In the genomic region with DNA sequence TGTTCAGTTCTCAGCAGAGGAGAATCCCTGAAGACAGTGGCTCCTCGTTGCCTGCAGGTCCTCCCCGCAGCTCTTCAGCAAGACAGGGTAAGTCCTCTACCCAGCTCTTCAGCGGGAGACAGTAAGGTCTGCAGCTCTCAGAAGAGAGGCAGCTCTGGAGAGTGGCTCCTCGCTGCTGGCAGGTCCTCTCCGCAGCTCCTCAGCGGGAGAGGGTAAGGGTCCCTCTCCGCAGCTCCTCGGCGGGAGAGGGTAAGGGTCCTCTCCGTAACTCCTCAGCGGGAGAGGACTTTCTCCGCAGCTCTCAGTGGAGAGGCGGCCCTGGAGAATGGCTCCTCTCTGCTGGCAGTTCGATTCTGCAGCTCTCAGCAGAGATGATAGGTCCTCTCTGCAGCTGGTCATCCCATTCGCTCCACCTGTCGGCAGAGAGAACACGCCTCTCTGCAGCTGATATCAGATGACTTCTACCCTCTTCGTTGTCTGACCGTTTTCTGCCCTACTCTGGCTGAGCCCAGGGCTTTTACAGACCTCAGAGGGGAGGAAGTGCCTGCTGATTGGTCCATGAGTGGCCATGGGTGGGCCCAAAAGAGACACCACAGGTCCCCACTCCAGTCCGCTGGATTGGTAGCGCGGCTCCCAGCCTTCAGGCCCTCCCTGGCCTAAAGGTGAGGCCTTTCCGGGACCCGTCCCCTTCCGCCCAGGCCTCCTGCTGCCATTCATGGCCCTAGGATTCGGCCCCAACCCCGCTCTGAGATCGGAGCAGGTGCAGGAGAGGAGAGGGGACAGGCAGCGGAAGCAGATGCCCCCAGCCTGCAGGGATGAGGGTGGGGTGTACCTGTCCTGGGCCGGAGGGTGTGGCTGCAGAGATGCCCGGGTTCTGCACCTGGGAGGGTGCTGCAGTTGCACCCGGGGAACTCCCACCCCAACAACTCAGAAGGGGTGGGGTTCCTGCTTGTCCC, we compare ENCODE assay signal across 1 cellular context.
TF ChIP-seq lines count a peak whose summit lies in the region.

No MANE protein-coding gene starts in this region.

TF ChIP-seq in HepG2, 621 proteins besides CTCF, POLR2A, EP300 and RAD21 (continued from another document and continues in another):
- TF ChIP-seq MXD4 (CRISPR knock-in tag; IDR thresholded peaks at IDR 0.05) (no peak), SMAD9 (CRISPR knock-in tag; IDR thresholded peaks at IDR 0.05) (no peak), ZNF558 (CRISPR knock-in tag; IDR thresholded peaks at IDR 0.05; ENCODE audit: borderline replicate concordance) (peak; percentile 59; the same call in 1 of the 2 replicates), BCL6 (CRISPR knock-in tag; IDR thresholded peaks at IDR 0.05) (no peak; the same call in 1 of the 2 replicates), ZSCAN22 (CRISPR knock-in tag; IDR thresholded peaks at IDR 0.05) (no peak), SCMH1 (CRISPR knock-in tag; IDR thresholded peaks at IDR 0.05; ENCODE audit: borderline replicate concordance) (no peak), RFX1 (IDR thresholded peaks at IDR 0.05) (no peak), SNAPC2 (CRISPR knock-in tag; IDR thresholded peaks at IDR 0.05) (no peak), MTA3 (CRISPR knock-in tag; IDR thresholded peaks at IDR 0.05) (no peak), HCFC1 (IDR thresholded peaks at IDR 0.05; ENCODE audit: low read depth, low read length) (0 out of 2 replicates have a peak, but pooled peaks have one; percentile 5), ZNF44 (CRISPR knock-in tag; IDR thresholded peaks at IDR 0.05) (no peak), FOXO1 (CRISPR knock-in tag; IDR thresholded peaks at IDR 0.05) (no peak; the same call in 1 of the 2 replicates), CHCHD3 (CRISPR knock-in tag; IDR thresholded peaks at IDR 0.05) (no peak), SATB2 (CRISPR knock-in tag; IDR thresholded peaks at IDR 0.05) (no peak), ZBTB8A (CRISPR knock-in tag; IDR thresholded peaks at IDR 0.05; ENCODE audit: borderline replicate concordance, low read depth) (no peak), TBL1XR1 (IDR thresholded peaks at IDR 0.05; ENCODE audit: borderline replicate concordance, low read length, partially characterized antibody) (no peak), TAF1 (CRISPR knock-in tag; IDR thresholded peaks at IDR 0.05) (peak; percentile 92), ZNF30 (CRISPR knock-in tag; IDR thresholded peaks at IDR 0.05) (0 out of 2 replicates have a peak, but pooled peaks have one; percentile 40), IRX3 (CRISPR knock-in tag; IDR thresholded peaks at IDR 0.05; ENCODE audit: borderline replicate concordance, low read depth) (no peak), TEAD2 (CRISPR knock-in tag; IDR thresholded peaks at IDR 0.05) (no peak), DMAP1 (CRISPR knock-in tag; IDR thresholded peaks at IDR 0.05) (peak; percentile 33; the same call in 1 of the 2 replicates), ZNF354B (CRISPR knock-in tag; IDR thresholded peaks at IDR 0.05) (no peak), ZFAT (CRISPR knock-in tag; conservative IDR thresholded peaks at IDR 0.05) (no peak), GFI1 (CRISPR knock-in tag; IDR thresholded peaks at IDR 0.05; ENCODE audit: borderline replicate concordance) (no peak), HES4 (CRISPR knock-in tag; IDR thresholded peaks at IDR 0.05; ENCODE audit: borderline replicate concordance) (no peak; the same call in 1 of the 2 replicates), PCBP2 (optimal IDR thresholded peaks at IDR 0.05; ENCODE audit: low read depth, low read length, poor library complexity, severe bottlenecking) (no peak), ZBTB7B (CRISPR knock-in tag; IDR thresholded peaks at IDR 0.05) (no peak; the same call in 1 of the 2 replicates), ZNF761 (CRISPR knock-in tag; conservative IDR thresholded peaks at IDR 0.05) (0 out of 2 replicates have a peak, but pooled peaks have one; percentile 29), TMF1 (CRISPR knock-in tag; IDR thresholded peaks at IDR 0.05; ENCODE audit: low read depth) (no peak), ZFP90 (CRISPR knock-in tag; IDR thresholded peaks at IDR 0.05; ENCODE audit: borderline replicate concordance) (peak; percentile 60; the same call in 1 of the 2 replicates)
- TF ChIP-seq, protein P1, sequence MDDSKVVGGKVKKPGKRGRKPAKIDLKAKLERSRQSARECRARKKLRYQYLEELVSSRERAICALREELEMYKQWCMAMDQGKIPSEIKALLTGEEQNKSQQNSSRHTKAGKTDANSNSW (CRISPR knock-in tag; IDR thresholded peaks at IDR 0.05; ENCODE audit: borderline replicate concordance), result 0 out of 2 replicates have a peak, but pooled peaks have one; percentile 46
- TF ChIP-seq, protein P2, sequence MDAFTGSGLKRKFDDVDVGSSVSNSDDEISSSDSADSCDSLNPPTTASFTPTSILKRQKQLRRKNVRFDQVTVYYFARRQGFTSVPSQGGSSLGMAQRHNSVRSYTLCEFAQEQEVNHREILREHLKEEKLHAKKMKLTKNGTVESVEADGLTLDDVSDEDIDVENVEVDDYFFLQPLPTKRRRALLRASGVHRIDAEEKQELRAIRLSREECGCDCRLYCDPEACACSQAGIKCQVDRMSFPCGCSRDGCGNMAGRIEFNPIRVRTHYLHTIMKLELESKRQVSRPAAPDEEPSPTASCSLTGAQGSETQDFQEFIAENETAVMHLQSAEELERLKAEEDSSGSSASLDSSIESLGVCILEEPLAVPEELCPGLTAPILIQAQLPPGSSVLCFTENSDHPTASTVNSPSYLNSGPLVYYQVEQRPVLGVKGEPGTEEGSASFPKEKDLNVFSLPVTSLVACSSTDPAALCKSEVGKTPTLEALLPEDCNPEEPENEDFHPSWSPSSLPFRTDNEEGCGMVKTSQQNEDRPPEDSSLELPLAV (CRISPR knock-in tag; conservative IDR thresholded peaks at IDR 0.05; ENCODE audit: low read depth), result no peak
- TF ChIP-seq, protein P3, sequence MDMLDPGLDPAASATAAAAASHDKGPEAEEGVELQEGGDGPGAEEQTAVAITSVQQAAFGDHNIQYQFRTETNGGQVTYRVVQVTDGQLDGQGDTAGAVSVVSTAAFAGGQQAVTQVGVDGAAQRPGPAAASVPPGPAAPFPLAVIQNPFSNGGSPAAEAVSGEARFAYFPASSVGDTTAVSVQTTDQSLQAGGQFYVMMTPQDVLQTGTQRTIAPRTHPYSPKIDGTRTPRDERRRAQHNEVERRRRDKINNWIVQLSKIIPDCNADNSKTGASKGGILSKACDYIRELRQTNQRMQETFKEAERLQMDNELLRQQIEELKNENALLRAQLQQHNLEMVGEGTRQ (IDR thresholded peaks at IDR 0.05; ENCODE audit: low read depth, low read length), result no peak
- TF ChIP-seq, protein P3 (CRISPR knock-in tag; IDR thresholded peaks at IDR 0.05; ENCODE audit: borderline replicate concordance), result peak; percentile 9; the same call in 1 of the 2 replicates
- TF ChIP-seq, protein P4, sequence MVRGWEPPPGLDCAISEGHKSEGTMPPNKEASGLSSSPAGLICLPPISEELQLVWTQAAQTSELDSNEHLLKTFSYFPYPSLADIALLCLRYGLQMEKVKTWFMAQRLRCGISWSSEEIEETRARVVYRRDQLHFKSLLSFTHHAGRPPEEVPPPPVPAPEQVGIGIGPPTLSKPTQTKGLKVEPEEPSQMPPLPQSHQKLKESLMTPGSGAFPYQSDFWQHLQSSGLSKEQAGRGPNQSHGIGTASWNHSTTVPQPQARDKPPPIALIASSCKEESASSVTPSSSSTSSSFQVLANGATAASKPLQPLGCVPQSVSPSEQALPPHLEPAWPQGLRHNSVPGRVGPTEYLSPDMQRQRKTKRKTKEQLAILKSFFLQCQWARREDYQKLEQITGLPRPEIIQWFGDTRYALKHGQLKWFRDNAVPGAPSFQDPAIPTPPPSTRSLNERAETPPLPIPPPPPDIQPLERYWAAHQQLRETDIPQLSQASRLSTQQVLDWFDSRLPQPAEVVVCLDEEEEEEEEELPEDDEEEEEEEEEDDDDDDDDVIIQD (CRISPR knock-in tag; IDR thresholded peaks at IDR 0.05; ENCODE audit: low read depth), result peak; percentile 10; the same call in 1 of the 2 replicates
- TF ChIP-seq, protein P5, sequence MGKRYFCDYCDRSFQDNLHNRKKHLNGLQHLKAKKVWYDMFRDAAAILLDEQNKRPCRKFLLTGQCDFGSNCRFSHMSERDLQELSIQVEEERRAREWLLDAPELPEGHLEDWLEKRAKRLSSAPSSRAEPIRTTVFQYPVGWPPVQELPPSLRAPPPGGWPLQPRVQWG (CRISPR knock-in tag; IDR thresholded peaks at IDR 0.05; ENCODE audit: borderline replicate concordance, low read depth), result no peak
- TF ChIP-seq, protein P6, sequence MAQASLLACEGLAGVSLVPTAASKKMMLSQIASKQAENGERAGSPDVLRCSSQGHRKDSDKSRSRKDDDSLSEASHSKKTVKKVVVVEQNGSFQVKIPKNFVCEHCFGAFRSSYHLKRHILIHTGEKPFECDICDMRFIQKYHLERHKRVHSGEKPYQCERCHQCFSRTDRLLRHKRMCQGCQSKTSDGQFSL (CRISPR knock-in tag; IDR thresholded peaks at IDR 0.05), result no peak
- TF ChIP-seq, protein P7, sequence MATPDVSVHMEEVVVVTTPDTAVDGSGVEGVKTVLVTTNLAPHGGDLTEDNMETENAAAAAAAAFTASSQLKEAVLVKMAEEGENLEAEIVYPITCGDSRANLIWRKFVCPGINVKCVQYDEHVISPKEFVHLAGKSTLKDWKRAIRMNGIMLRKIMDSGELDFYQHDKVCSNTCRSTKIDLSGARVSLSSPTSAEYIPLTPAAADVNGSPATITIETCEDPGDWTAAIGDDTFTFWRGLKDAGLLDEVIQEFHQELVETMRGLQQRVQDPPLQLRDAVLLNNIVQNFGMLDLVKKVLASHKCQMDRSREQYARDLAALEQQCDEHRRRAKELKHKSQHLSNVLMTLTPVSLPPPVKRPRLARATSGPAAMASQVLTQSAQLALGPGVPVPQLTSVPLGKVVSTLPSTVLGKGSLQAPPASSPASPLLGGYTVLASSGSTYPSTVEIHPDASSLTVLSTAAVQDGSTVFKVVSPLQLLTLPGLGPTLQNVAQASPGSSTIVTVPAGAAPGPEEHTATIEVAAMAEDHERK (CRISPR knock-in tag; IDR thresholded peaks at IDR 0.05; ENCODE audit: low read depth), result no peak
- TF ChIP-seq, protein P8, sequence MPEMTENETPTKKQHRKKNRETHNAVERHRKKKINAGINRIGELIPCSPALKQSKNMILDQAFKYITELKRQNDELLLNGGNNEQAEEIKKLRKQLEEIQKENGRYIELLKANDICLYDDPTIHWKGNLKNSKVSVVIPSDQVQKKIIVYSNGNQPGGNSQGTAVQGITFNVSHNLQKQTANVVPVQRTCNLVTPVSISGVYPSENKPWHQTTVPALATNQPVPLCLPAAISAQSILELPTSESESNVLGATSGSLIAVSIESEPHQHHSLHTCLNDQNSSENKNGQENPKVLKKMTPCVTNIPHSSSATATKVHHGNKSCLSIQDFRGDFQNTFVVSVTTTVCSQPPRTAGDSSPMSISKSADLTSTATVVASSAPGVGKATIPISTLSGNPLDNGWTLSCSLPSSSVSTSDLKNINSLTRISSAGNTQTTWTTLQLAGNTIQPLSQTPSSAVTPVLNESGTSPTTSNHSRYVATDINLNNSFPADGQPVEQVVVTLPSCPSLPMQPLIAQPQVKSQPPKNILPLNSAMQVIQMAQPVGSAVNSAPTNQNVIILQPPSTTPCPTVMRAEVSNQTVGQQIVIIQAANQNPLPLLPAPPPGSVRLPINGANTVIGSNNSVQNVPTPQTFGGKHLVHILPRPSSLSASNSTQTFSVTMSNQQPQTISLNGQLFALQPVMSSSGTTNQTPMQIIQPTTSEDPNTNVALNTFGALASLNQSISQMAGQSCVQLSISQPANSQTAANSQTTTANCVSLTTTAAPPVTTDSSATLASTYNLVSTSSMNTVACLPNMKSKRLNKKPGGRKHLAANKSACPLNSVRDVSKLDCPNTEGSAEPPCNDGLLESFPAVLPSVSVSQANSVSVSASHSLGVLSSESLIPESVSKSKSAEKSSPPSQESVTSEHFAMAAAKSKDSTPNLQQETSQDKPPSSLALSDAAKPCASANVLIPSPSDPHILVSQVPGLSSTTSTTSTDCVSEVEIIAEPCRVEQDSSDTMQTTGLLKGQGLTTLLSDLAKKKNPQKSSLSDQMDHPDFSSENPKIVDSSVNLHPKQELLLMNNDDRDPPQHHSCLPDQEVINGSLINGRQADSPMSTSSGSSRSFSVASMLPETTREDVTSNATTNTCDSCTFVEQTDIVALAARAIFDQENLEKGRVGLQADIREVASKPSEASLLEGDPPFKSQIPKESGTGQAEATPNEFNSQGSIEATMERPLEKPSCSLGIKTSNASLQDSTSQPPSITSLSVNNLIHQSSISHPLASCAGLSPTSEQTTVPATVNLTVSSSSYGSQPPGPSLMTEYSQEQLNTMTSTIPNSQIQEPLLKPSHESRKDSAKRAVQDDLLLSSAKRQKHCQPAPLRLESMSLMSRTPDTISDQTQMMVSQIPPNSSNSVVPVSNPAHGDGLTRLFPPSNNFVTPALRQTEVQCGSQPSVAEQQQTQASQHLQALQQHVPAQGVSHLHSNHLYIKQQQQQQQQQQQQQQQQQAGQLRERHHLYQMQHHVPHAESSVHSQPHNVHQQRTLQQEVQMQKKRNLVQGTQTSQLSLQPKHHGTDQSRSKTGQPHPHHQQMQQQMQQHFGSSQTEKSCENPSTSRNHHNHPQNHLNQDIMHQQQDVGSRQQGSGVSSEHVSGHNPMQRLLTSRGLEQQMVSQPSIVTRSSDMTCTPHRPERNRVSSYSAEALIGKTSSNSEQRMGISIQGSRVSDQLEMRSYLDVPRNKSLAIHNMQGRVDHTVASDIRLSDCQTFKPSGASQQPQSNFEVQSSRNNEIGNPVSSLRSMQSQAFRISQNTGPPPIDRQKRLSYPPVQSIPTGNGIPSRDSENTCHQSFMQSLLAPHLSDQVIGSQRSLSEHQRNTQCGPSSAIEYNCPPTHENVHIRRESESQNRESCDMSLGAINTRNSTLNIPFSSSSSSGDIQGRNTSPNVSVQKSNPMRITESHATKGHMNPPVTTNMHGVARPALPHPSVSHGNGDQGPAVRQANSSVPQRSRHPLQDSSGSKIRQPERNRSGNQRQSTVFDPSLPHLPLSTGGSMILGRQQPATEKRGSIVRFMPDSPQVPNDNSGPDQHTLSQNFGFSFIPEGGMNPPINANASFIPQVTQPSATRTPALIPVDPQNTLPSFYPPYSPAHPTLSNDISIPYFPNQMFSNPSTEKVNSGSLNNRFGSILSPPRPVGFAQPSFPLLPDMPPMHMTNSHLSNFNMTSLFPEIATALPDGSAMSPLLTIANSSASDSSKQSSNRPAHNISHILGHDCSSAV (CRISPR knock-in tag; IDR thresholded peaks at IDR 0.05; ENCODE audit: borderline replicate concordance), result no peak
- TF ChIP-seq, protein P9, sequence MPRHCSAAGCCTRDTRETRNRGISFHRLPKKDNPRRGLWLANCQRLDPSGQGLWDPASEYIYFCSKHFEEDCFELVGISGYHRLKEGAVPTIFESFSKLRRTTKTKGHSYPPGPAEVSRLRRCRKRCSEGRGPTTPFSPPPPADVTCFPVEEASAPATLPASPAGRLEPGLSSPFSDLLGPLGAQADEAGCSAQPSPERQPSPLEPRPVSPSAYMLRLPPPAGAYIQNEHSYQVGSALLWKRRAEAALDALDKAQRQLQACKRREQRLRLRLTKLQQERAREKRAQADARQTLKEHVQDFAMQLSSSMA (CRISPR knock-in tag; IDR thresholded peaks at IDR 0.05), result peak; percentile 67; the same call in 1 of the 2 replicates
